Comparison of ENCODE assay signal across 1 cellular context in the genomic region with DNA sequence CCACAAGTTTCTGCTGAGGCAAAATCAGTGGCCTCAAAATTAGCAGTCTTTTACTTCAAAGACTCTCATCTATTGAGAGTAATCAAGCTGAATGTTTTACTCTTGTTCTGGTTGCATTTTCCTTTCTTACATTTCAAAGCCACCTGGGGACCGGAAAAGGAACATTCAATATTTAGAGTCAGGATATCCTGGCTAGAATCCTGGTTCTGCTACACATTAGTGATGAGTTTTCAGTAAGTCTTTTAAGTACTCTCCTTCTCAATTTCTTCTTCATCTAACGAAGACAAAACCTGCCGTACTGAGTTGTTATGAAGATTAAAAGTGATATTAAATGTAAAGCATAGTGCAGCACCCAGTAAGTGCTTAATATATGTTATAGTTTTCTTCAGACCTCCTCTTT.
TF ChIP-seq lines count a peak whose summit lies in the region.

No MANE protein-coding gene starts in this region.

TF ChIP-seq in GM23338, 12 proteins besides CTCF, POLR2A, EP300 and RAD21 (continued from another document):
- TF ChIP-seq, protein P1, sequence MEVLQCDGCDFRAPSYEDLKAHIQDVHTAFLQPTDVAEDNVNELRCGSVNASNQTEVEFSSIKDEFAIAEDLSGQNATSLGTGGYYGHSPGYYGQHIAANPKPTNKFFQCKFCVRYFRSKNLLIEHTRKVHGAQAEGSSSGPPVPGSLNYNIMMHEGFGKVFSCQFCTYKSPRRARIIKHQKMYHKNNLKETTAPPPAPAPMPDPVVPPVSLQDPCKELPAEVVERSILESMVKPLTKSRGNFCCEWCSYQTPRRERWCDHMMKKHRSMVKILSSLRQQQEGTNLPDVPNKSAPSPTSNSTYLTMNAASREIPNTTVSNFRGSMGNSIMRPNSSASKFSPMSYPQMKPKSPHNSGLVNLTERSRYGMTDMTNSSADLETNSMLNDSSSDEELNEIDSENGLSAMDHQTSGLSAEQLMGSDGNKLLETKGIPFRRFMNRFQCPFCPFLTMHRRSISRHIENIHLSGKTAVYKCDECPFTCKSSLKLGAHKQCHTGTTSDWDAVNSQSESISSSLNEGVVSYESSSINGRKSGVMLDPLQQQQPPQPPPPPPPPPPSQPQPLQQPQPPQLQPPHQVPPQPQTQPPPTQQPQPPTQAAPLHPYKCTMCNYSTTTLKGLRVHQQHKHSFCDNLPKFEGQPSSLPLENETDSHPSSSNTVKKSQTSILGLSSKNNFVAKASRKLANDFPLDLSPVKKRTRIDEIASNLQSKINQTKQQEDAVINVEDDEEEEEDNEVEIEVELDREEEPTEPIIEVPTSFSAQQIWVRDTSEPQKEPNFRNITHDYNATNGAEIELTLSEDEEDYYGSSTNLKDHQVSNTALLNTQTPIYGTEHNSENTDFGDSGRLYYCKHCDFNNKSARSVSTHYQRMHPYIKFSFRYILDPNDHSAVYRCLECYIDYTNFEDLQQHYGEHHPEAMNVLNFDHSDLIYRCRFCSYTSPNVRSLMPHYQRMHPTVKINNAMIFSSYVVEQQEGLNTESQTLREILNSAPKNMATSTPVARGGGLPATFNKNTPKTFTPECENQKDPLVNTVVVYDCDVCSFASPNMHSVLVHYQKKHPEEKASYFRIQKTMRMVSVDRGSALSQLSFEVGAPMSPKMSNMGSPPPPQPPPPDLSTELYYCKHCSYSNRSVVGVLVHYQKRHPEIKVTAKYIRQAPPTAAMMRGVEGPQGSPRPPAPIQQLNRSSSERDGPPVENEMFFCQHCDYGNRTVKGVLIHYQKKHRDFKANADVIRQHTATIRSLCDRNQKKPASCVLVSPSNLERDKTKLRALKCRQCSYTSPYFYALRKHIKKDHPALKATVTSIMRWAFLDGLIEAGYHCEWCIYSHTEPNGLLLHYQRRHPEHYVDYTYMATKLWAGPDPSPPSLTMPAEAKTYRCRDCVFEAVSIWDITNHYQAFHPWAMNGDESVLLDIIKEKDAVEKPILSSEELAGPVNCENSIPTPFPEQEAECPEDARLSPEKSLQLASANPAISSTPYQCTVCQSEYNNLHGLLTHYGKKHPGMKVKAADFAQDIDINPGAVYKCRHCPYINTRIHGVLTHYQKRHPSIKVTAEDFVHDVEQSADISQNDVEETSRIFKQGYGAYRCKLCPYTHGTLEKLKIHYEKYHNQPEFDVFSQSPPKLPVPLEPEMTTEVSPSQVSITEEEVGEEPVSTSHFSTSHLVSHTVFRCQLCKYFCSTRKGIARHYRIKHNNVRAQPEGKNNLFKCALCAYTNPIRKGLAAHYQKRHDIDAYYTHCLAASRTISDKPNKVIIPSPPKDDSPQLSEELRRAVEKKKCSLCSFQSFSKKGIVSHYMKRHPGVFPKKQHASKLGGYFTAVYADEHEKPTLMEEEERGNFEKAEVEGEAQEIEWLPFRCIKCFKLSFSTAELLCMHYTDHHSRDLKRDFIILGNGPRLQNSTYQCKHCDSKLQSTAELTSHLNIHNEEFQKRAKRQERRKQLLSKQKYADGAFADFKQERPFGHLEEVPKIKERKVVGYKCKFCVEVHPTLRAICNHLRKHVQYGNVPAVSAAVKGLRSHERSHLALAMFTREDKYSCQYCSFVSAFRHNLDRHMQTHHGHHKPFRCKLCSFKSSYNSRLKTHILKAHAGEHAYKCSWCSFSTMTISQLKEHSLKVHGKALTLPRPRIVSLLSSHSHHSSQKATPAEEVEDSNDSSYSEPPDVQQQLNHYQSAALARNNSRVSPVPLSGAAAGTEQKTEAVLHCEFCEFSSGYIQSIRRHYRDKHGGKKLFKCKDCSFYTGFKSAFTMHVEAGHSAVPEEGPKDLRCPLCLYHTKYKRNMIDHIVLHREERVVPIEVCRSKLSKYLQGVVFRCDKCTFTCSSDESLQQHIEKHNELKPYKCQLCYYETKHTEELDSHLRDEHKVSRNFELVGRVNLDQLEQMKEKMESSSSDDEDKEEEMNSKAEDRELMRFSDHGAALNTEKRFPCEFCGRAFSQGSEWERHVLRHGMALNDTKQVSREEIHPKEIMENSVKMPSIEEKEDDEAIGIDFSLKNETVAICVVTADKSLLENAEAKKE (CRISPR knock-in tag; IDR thresholded peaks at IDR 0.05), result no peak
- TF ChIP-seq CREB1 (CRISPR knock-in tag; IDR thresholded peaks at IDR 0.05; ENCODE audit: low read depth), result no peak
